Comparison of ENCODE assay signal across 21 cellular contexts in genomic region chr9:126496781-126497667, GRCh38.
DNase-seq lines count a peak whose midpoint lies in the region; TF ChIP-seq lines count a peak whose summit lies in the region.
"Had no signal": no experiment of that assay in that cellular context is flagged by ENCODE, and none has a peak within 500 bp of the region (broad histone marks: within the 10 kb centered on the region; RNA-seq: fewer than 3 reads in every experiment).

No MANE protein-coding gene starts in this region.

- H3K27me3 ChIP-seq in right atrium auricular region: no peaks in the 10 kb centered on the region

- H3K27me3 Mint-ChIP-seq in glutamatergic neuron (ENCODE audit: unreplicated experiment): peaks cover 4% of the 10 kb centered on the region
- peaks cover 17% of the 10 kb centered on the region for H3K27me3 Mint-ChIP-seq in mesothelial cell of epicardium (ENCODE audit: low read depth)

- H3K4me3 ChIP-seq in right atrium auricular region: no peak overlapping the region
- H3K4me3 ChIP-seq: GM12878 had no signal

- H3K4me1 ChIP-seq in right atrium auricular region: peaks cover 0 to 25% of the 10 kb centered on the region in 2 donors

- peak overlapping the region; percentile 38 for H3K27ac Mint-ChIP-seq in glutamatergic neuron (ENCODE audit: unreplicated experiment)
- H3K27ac Mint-ChIP-seq in mesothelial cell of epicardium: no peak overlapping the region
- H3K27ac Mint-ChIP-seq: CD4-positive, alpha-beta memory T cell had no signal

- H3K4me3 Mint-ChIP-seq in glutamatergic neuron (ENCODE audit: unreplicated experiment) (no peak overlapping the region), mesothelial cell of epicardium (no peak overlapping the region)
- H3K4me3 Mint-ChIP-seq: CD4-positive, alpha-beta memory T cell had no signal

- H3K4me1 Mint-ChIP-seq in glutamatergic neuron (ENCODE audit: low read depth, unreplicated experiment) (peaks cover 10% of the 10 kb centered on the region), mesothelial cell of epicardium (peaks cover 11% of the 10 kb centered on the region)

- H3K36me3 Mint-ChIP-seq in glutamatergic neuron (ENCODE audit: unreplicated experiment) (no peaks in the 10 kb centered on the region), mesothelial cell of epicardium (no peaks in the 10 kb centered on the region)
- H3K36me3 Mint-ChIP-seq: CD4-positive, alpha-beta memory T cell had no signal

- no peaks in the 10 kb centered on the region for H3K9me3 ChIP-seq in right atrium auricular region

- H3K27ac ChIP-seq in right atrium auricular region: no peak overlapping the region

- no peaks in the 10 kb centered on the region for H3K36me3 ChIP-seq in right atrium auricular region

- DNase-seq in cardiac septum (ENCODE audit: low spot score): peak; percentile 63
- no peak for DNase-seq in right atrium auricular region (ENCODE audit: low spot score)
- no peak for DNase-seq in glutamatergic neuron
- peak; percentile 61 for DNase-seq in pons (ENCODE audit: low spot score)
- no peak for DNase-seq in stimulated activated CD4-positive, alpha-beta T cell treated with anti-CD3 and anti-CD28 coated beads, Interleukin-12 subunit alpha, Interleukin-12 subunit beta, amount 100 ng/mL, for 4 hours
- DNase-seq in ureter (ENCODE audit: low spot score): no peak
- no peak for DNase-seq in mesothelial cell of epicardium (ENCODE audit: low spot score in 2 of 2, unreplicated experiment in 2 of 2)
- no peak for DNase-seq in kidney glomerular epithelial cell (lab: John Stamatoyannopoulos, UW)
- DNase-seq: 8988T; CD4-positive, alpha-beta memory T cell; DMS153; GOT3; MM.1S; NCI-H1092; NCI-H1436 treated with DMSO at 0.1 percent for 48 hours; NCI-H2029; NCI-H2171; NCI-H446 treated with DMSO at 0.1 percent for 48 hours; NCI-H69; Right ventricle myocardium superior had no signal

- intact Hi-C loops in cardiac septum (cut with DNase I): no loop called here

- H3K9me3 Mint-ChIP-seq in glutamatergic neuron (ENCODE audit: unreplicated experiment): no peaks in the 10 kb centered on the region
- H3K9me3 Mint-ChIP-seq in mesothelial cell of epicardium: no peaks in the 10 kb centered on the region
- H3K9me3 Mint-ChIP-seq: CD4-positive, alpha-beta memory T cell had no signal

- TF ChIP-seq CTCF in right atrium auricular region (IDR thresholded peaks at IDR 0.05): no peak
- TF ChIP-seq CTCF in glutamatergic neuron (IDR thresholded peaks at IDR 0.05; ENCODE audit: partially characterized antibody, unreplicated experiment): no peak
- no peak for TF ChIP-seq CTCF in mesothelial cell of epicardium (IDR thresholded peaks at IDR 0.05; ENCODE audit: unreplicated experiment)

Comparison
In these comparisons a context has a peak if more than half of its experiments do, and no peak if none do; other contexts are left out.
1. DNase-seq: peak in cardiac septum (single experiment) and pons (single experiment); none in right atrium auricular region (single experiment), glutamatergic neuron (single experiment), stimulated activated CD4-positive, alpha-beta T cell treated with anti-CD3 and anti-CD28 coated beads, Interleukin-12 subunit alpha, Interleukin-12 subunit beta, amount 100 ng/mL, for 4 hours (single experiment), ureter (single experiment), mesothelial cell of epicardium (0 of 2) and kidney glomerular epithelial cell (single experiment).